ENCODE assay signal across 14 cellular contexts in the genomic region with DNA sequence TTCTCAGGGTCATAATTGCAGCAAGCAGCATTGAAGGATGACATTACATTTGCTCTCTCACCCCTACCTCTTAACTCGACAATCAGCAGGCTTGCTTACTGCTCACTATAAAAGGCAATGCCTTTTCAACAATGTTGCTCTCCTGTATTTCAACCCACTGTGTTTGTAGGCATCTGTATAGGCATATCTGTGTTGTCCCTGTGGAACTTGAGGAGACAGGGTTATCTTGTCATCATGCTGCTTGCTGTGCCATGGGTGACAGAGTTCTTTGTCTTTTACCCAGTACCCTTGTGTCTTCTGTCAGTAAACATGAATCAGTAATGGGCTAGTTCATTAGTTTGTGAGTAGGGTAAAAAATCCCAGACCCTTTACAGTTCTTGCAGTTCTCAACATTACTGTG. TPM values are rescaled to one million over a fixed set of nuclear protein-coding genes. Genes with fewer than 3 reads are reported as not detected.
DNase-seq lines count a peak whose midpoint lies in the region; ATAC-seq, FAIRE-seq and TF ChIP-seq lines count a peak whose summit lies in the region.
"Had no signal": no experiment of that assay in that cellular context is flagged by ENCODE, and none has a peak within 500 bp of the region (broad histone marks: within the 10 kb centered on the region; RNA-seq: fewer than 3 reads in every experiment).

No MANE protein-coding gene starts in this region.

- peak; percentile 69 for FAIRE-seq in GM12891 (lab: Jason Lieb, UNC)

- TF ChIP-seq POLR2A in GM12891 (IDR thresholded peaks at IDR 0.05; ENCODE audit: low read depth, low read length) = no peak

- H3K27ac Mint-ChIP-seq in activated naive CD8-positive, alpha-beta T cell treated with anti-CD3 and anti-CD28 coated beads, Interleukin-2, amount 50 U/mL, for 24 hours = no peak overlapping the region

- H3K9me3 Mint-ChIP-seq in activated naive CD8-positive, alpha-beta T cell treated with anti-CD3 and anti-CD28 coated beads, Interleukin-2, amount 50 U/mL, for 24 hours = no peaks in the 10 kb centered on the region

- no peak for DNase-seq in GM12891 (ENCODE audit: insufficient read length, low spot score)
- no peak for DNase-seq in activated naive CD8-positive, alpha-beta T cell treated with anti-CD3 and anti-CD28 coated beads, Interleukin-2, amount 50 U/mL, for 24 hours
- DNase-seq in medulla oblongata (ENCODE audit: extremely low spot score) = peak; percentile 42
- peak; percentile 34 for DNase-seq in retina
- DNase-seq in stimulated activated CD8-positive, alpha-beta memory T cell treated with anti-CD3 and anti-CD28 coated beads, Interleukin-4, amount 100 ng/mL, for 48 hours = no peak
- no peak for DNase-seq in activated CD4-positive, alpha-beta T cell treated with anti-CD3 and anti-CD28 coated beads for 1 hour
- DNase-seq: KBM-7; NCI-H1048; NCI-H345; NCI-H526 treated with DMSO at 0.1 percent for 48 hours; NK-92 treated with Interleukin-12 subunit alpha and Interleukin-12 subunit beta, amount 100 ng/mL, for 24 hours; OCI-M1; RPMI8226 had no signal

- no peak overlapping the region for H3K4me3 Mint-ChIP-seq in activated naive CD8-positive, alpha-beta T cell treated with anti-CD3 and anti-CD28 coated beads, Interleukin-2, amount 50 U/mL, for 24 hours

- H3K36me3 Mint-ChIP-seq in activated naive CD8-positive, alpha-beta T cell treated with anti-CD3 and anti-CD28 coated beads, Interleukin-2, amount 50 U/mL, for 24 hours (ENCODE audit: low read depth) = no peaks in the 10 kb centered on the region

- H3K27me3 Mint-ChIP-seq in activated naive CD8-positive, alpha-beta T cell treated with anti-CD3 and anti-CD28 coated beads, Interleukin-2, amount 50 U/mL, for 24 hours = no peaks in the 10 kb centered on the region

- H3K4me1 Mint-ChIP-seq in activated naive CD8-positive, alpha-beta T cell treated with anti-CD3 and anti-CD28 coated beads, Interleukin-2, amount 50 U/mL, for 24 hours = peaks cover 75% of the 10 kb centered on the region

- peak; percentile 10 for ATAC-seq in activated naive CD8-positive, alpha-beta T cell treated with anti-CD3 and anti-CD28 coated beads, Interleukin-2, amount 50 U/mL, for 24 hours
- no peak for ATAC-seq in GM19467 (IDR thresholded peaks at IDR 0.05; ENCODE audit: unreplicated experiment)

TF ChIP-seq in GM12891, 5 proteins besides CTCF, POLR2A, EP300 and RAD21:
- TF ChIP-seq POLR2AphosphoS5 (IDR thresholded peaks at IDR 0.05; ENCODE audit: low read depth, low read length) (no peak), POU2F2 (IDR thresholded peaks at IDR 0.05; ENCODE audit: low read depth, low read length) (no peak), SPI1 (IDR thresholded peaks at IDR 0.05; ENCODE audit: low read depth, low read length) (no peak), PAX5 (IDR thresholded peaks at IDR 0.05; ENCODE audit: insufficient read depth, low read length, severe bottlenecking) (no peak), TAF1 (IDR thresholded peaks at IDR 0.05; ENCODE audit: low read depth, low read length) (no peak)
TF ChIP-seq in GM12891: peak in this region for 0.

RNA-seq across cellular contexts. Expression of a gene that starts 25.1 kb away (rescaled TPM):
- 13.0 TPM for polyA plus RNA-seq in GM12891 (2012; ENCODE audit: low read depth, missing spikeins)

Comparison
In these comparisons a context has a peak if more than half of its experiments do, and no peak if none do; other contexts are left out.
1. DNase-seq: peak in medulla oblongata (single experiment) and retina (single experiment); none in GM12891 (single experiment), activated naive CD8-positive, alpha-beta T cell treated with anti-CD3 and anti-CD28 coated beads, Interleukin-2, amount 50 U/mL, for 24 hours (single experiment), stimulated activated CD8-positive, alpha-beta memory T cell treated with anti-CD3 and anti-CD28 coated beads, Interleukin-4, amount 100 ng/mL, for 48 hours (single experiment) and activated CD4-positive, alpha-beta T cell treated with anti-CD3 and anti-CD28 coated beads for 1 hour (single experiment).